ENCODE assay signal across 31 cellular contexts in the genomic region with DNA sequence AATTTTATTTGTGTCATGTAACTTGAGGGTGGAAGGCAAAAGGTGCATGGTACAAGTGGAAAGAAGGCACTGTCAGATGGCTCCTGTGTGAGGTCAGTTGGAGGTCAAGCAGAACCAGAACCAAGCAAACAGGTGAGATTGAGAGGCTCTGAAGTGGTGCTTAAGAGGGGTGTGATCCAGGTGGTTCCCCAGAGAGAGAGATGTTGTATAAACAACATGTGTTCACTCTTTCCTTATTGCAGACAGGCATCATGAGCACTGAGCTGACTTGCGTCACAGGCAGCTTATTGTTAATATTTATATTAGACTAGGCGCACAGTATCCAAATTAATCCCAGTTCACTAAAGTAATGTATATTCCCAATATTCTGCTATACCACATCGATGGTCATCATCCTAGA. TPM values are rescaled to one million over a fixed set of nuclear protein-coding genes. Genes with fewer than 3 reads are reported as not detected.
DNase-seq lines count a peak whose midpoint lies in the region; ATAC-seq lines count a peak whose summit lies in the region.
"Had no signal": no experiment of that assay in that cellular context is flagged by ENCODE, and none has a peak within 500 bp of the region (broad histone marks: within the 10 kb centered on the region; RNA-seq: fewer than 3 reads in every experiment).

No MANE protein-coding gene starts in this region.

- ATAC-seq in left colon = peak; percentile 100
- no peak for ATAC-seq in GM21786 (IDR thresholded peaks at IDR 0.05; ENCODE audit: unreplicated experiment)
- ATAC-seq in HG03571 (IDR thresholded peaks at IDR 0.05; ENCODE audit: unreplicated experiment) = no peak
- no peak for ATAC-seq in HG03442 (IDR thresholded peaks at IDR 0.05; ENCODE audit: unreplicated experiment)
- ATAC-seq: activated T-cell treated with anti-CD3 and anti-CD28 coated beads, Interleukin-2, amount 50 U/mL, for 72 hours; HepG2; left cardiac atrium; stimulated activated naive B cell treated with anti-CD40 and anti-IgM and Interleukin-4, amounts not matched to agents 10 μg/mL and 1 μg/mL and 100 μg/mL, for 72 hours had no signal

- intact Hi-C loops in left colon (cut with DNase I, micrococcal nuclease) = no loop called here

- DNase-seq in COLO668 (lab: John Stamatoyannopoulos, UW; ENCODE audit: unreplicated experiment) (peak; percentile 65), NCI-H187 treated with DMSO at 0.1 percent for 48 hours (lab: John Stamatoyannopoulos, UW) (peak; percentile 88), NCI-H510A treated with DMSO at 0.1 percent for 48 hours (lab: John Stamatoyannopoulos, UW) (peak; percentile 96), left colon (peak; percentile 41 to 45), NAMALWA (ENCODE audit: low spot score) (no peak)
- DNase-seq: activated CD4-positive, alpha-beta memory T cell treated with anti-CD3 and anti-CD28 coated beads for 36 hours; activated CD4-positive, CD25-positive, alpha-beta regulatory T cell treated with anti-CD3 and anti-CD28 coated beads, Interleukin-2, amount 50 U/mL, for 72 hours; activated T-cell treated with anti-CD3 and anti-CD28 coated beads, Interleukin-2, amount 50 U/mL, for 72 hours; Calu3; colonic mucosa; effector CD4-positive, alpha-beta T cell; H7; hippocampal formation; Karpas-422; left cardiac atrium; mesenchymal stem cell; NCI-H1694; NCI-H446 treated with DMSO at 0.1 percent for 48 hours; NK-92 treated with Interleukin-12 subunit alpha and Interleukin-12 subunit beta, amount 100 ng/mL, for 24 hours; ovary; PC-9; stimulated activated naive B cell treated with anti-CD40 and anti-IgM and Interleukin-4, amounts not matched to agents 10 μg/mL and 1 μg/mL and 100 μg/mL, for 72 hours; substantia nigra; T-helper 2 cell had no signal

RNA-seq across cellular contexts. Expression of a gene that starts 56.8 kb away (rescaled TPM):
- total RNA-seq in left colon = under 1 TPM; 0.24 to 0.42 TPM
- total RNA-seq: Calu3, cardiac septum, H7, HepG2, left cardiac atrium, neural crest cell, PC-9, renal cortical epithelial cell had no signal
